8 cellular contexts compared by ENCODE assay signal in genomic region chr3:122416966-122417365, GRCh38. TPM values are rescaled to one million over a fixed set of nuclear protein-coding genes. Genes with fewer than 3 reads are reported as not detected.
DNase-seq lines count a peak whose midpoint lies in the region; ATAC-seq and TF ChIP-seq lines count a peak whose summit lies in the region.

No MANE protein-coding gene starts in this region.

- H3K36me3 ChIP-seq in adrenal gland (replicated peaks in 1 of 2) (peaks cover 0 to 9% of the 10 kb centered on the region in 2 donors), tibial nerve (peaks cover 0 to 15% (median 0%) of the 10 kb centered on the region in 3 donors)

- peak in 1 of 2 donors; percentile 5 for TF ChIP-seq POLR2A in adrenal gland (IDR thresholded peaks at IDR 0.05)
- TF ChIP-seq POLR2A in tibial nerve (IDR thresholded peaks at IDR 0.05) = no peak

- H3K4me1 Mint-ChIP-seq in activated T-cell treated with anti-CD3 and anti-CD28 coated beads, Interleukin-2, amount 50 U/mL, for 4 hours (ENCODE audit: low read depth) = peaks cover 50% of the 10 kb centered on the region

- H3K27me3 Mint-ChIP-seq in activated T-cell treated with anti-CD3 and anti-CD28 coated beads, Interleukin-2, amount 50 U/mL, for 4 hours (ENCODE audit: low read depth) = no peaks in the 10 kb centered on the region

- DNase-seq in activated T-cell treated with anti-CD3 and anti-CD28 coated beads, Interleukin-2, amount 50 U/mL, for 4 hours = no peak
- no peak for DNase-seq in activated T-cell treated with anti-CD3 and anti-CD28 coated beads, Interleukin-2, amount 50 U/mL, for 1 hour
- peak in 4 of 7 donors; percentile 16 to 33 (median 26) for DNase-seq in adrenal gland
- DNase-seq in left kidney (ENCODE audit: low read depth, low spot score) = peak; percentile 43
- DNase-seq in tibial nerve (ENCODE audit: low spot score in 2 of 2) = no peak
- no peak for DNase-seq in stimulated activated CD4-positive, alpha-beta T cell treated with anti-CD3 and anti-CD28 coated beads, Interleukin-4, amount 100 ng/mL, for 1 hour
- DNase-seq in NCI-H2029 (lab: John Stamatoyannopoulos, UW) = no peak
- DNase-seq in anterior cingulate cortex (lab: John Stamatoyannopoulos, UW) = no peak

- no peak for ATAC-seq in activated T-cell treated with anti-CD3 and anti-CD28 coated beads, Interleukin-2, amount 50 U/mL, for 4 hours

- peak overlapping the region; percentile 89 for H3K4me3 Mint-ChIP-seq in activated T-cell treated with anti-CD3 and anti-CD28 coated beads, Interleukin-2, amount 50 U/mL, for 4 hours

- peaks cover 14 to 33% of the 10 kb centered on the region in 2 donors for H3K4me1 ChIP-seq in adrenal gland (replicated peaks in 1 of 2)
- H3K4me1 ChIP-seq in tibial nerve = peaks cover 0 to 41% (median 23%) of the 10 kb centered on the region in 4 donors

- H3K36me3 Mint-ChIP-seq in activated T-cell treated with anti-CD3 and anti-CD28 coated beads, Interleukin-2, amount 50 U/mL, for 4 hours (ENCODE audit: insufficient read depth) = peaks cover 16% of the 10 kb centered on the region

- H3K9me3 Mint-ChIP-seq in activated T-cell treated with anti-CD3 and anti-CD28 coated beads, Interleukin-2, amount 50 U/mL, for 4 hours = no peaks in the 10 kb centered on the region

- no peak for TF ChIP-seq CTCF in adrenal gland (IDR thresholded peaks at IDR 0.05)
- no peak for TF ChIP-seq CTCF in tibial nerve (IDR thresholded peaks at IDR 0.05)

- H3K4me3 ChIP-seq in adrenal gland (peak overlapping the region in 3 of 4 donors; percentile 79 to 93 (median 83)), tibial nerve (peak overlapping the region; percentile 47 to 94 (median 76))

- H3K27ac ChIP-seq in adrenal gland (peak overlapping the region in 4 of 5 donors; percentile 66 to 90 (median 80)), tibial nerve (peak overlapping the region in 3 of 4 donors; percentile 85 to 94 (median 92))

- intact Hi-C loops in adrenal gland (cut with DNase I) = no loop called here

- H3K9me3 ChIP-seq in adrenal gland (replicated peaks in 1 of 3) = no peaks in the 10 kb centered on the region
- H3K9me3 ChIP-seq in tibial nerve = no peaks in the 10 kb centered on the region

- no peak for TF ChIP-seq EP300 in tibial nerve (IDR thresholded peaks at IDR 0.05)

- H3K27me3 ChIP-seq in adrenal gland (no peaks in the 10 kb centered on the region), tibial nerve (no peaks in the 10 kb centered on the region)

- 41 to 48% (median 43%) methylated on average over 14 of the region's 14 CpGs for WGBS in adrenal gland, 4 donors
- 51 to 59% methylated on average over 14 of the region's 14 CpGs for WGBS in tibial nerve, 2 donors

RNA-seq across cellular contexts. Expression of gene WDR5B, which starts 1.1 kb away (rescaled TPM):
- 1 to 10 TPM; 1.6 to 2.8 (median 1.9) TPM for total RNA-seq in activated T-cell treated with anti-CD3 and anti-CD28 coated beads, Interleukin-2, amount 50 U/mL, for 4 hours
- total RNA-seq in adrenal gland = 10 to 100 TPM in 1 of 8 donors, 1 to 10 TPM in 7; 3.6 to 10.3 (median 6.7) TPM
- polyA plus RNA-seq in adrenal gland = 1 to 10 TPM; 3.0 to 7.9 (median 3.3) TPM
- total RNA-seq in tibial nerve = 1 to 10 TPM; 4.4 to 5.1 (median 4.8) TPM

RNA-seq across cellular contexts. Expression of gene FAM162A, which starts 33.0 kb away (rescaled TPM):
- 10 to 100 TPM; 54.2 to 73.2 (median 69.1) TPM for total RNA-seq in activated T-cell treated with anti-CD3 and anti-CD28 coated beads, Interleukin-2, amount 50 U/mL, for 4 hours
- total RNA-seq in adrenal gland (100 to 1,000 TPM in 1 of 8 donors, 10 to 100 TPM in 7; 36.2 to 158 (median 67.7) TPM), tibial nerve (10 to 100 TPM; 13.2 to 23.1 (median 17.8) TPM)
- 100 to 1,000 TPM in 2 of 3 donors, 10 to 100 TPM in 1; 96.0 to 287 (median 269) TPM for polyA plus RNA-seq in adrenal gland

RNA-seq across cellular contexts. Expression of gene MIX23, which starts 33.9 kb away (rescaled TPM):
- total RNA-seq in activated T-cell treated with anti-CD3 and anti-CD28 coated beads, Interleukin-2, amount 50 U/mL, for 4 hours = 100 to 1,000 TPM; 143 to 160 (median 156) TPM
- 10 to 100 TPM; 10.6 to 44.4 (median 32.5) TPM for total RNA-seq in adrenal gland
- 100 to 1,000 TPM in 1 of 3 donors, 10 to 100 TPM in 2; 49.8 to 118 (median 57.4) TPM for polyA plus RNA-seq in adrenal gland
- total RNA-seq in tibial nerve = 10 to 100 TPM in 3 of 4 donors, 1 to 10 TPM in 1; 5.7 to 19.2 (median 13.5) TPM

Comparison
In these comparisons a context has a peak if more than half of its experiments do, and no peak if none do; other contexts are left out.
1. DNase-seq: peak in adrenal gland (4 of 7) and left kidney (single experiment); none in activated T-cell treated with anti-CD3 and anti-CD28 coated beads, Interleukin-2, amount 50 U/mL, for 4 hours (single experiment), activated T-cell treated with anti-CD3 and anti-CD28 coated beads, Interleukin-2, amount 50 U/mL, for 1 hour (single experiment), tibial nerve (0 of 2), stimulated activated CD4-positive, alpha-beta T cell treated with anti-CD3 and anti-CD28 coated beads, Interleukin-4, amount 100 ng/mL, for 1 hour (single experiment), NCI-H2029 (single experiment) and anterior cingulate cortex (0 of 58).